Comparison of ENCODE assay signal across 1 cellular context in genomic region chr15:88535607-88536313, GRCh38.
TF ChIP-seq lines count a peak whose summit lies in the region.

No MANE protein-coding gene starts in this region.

TF ChIP-seq in K562, 482 proteins besides CTCF, POLR2A, EP300 and RAD21 (continued from another document and continues in another):
- TF ChIP-seq CHD7 (IDR thresholded peaks at IDR 0.05; ENCODE audit: low read depth, low read length) (no peak), CBX3 (IDR thresholded peaks at IDR 0.05; ENCODE audit: borderline replicate concordance in 1 of 2, low read length in 2 of 2) (peak in 1 of 2 experiments; percentile 96; a peak in 2 of 3 replicates), STAG1 (CRISPR knock-in tag; IDR thresholded peaks at IDR 0.05; ENCODE audit: borderline replicate concordance) (no peak), NCOA1 (IDR thresholded peaks at IDR 0.05; ENCODE audit: low read depth) (no peak), ZNF512 (tag; IDR thresholded peaks at IDR 0.05) (peak; percentile 92), CBFA2T2 (conservative IDR thresholded peaks at IDR 0.05) (0 out of 2 replicates have a peak, but pooled peaks have one; percentile 2), HMGXB4 (CRISPR knock-in tag; IDR thresholded peaks at IDR 0.05) (no peak), MBD2 (IDR thresholded peaks at IDR 0.05; ENCODE audit: borderline replicate concordance, low read depth) (no peak), CBX1 (IDR thresholded peaks at IDR 0.05; ENCODE audit: low read depth) (no peak), CEBPG (CRISPR knock-in tag; IDR thresholded peaks at IDR 0.05) (peak; percentile 56; the same call in 1 of the 2 replicates), CEBPG (tag; conservative IDR thresholded peaks at IDR 0.05 in 1 of 2, IDR thresholded peaks at IDR 0.05 in 1 of 2) (no peak; a peak in 1 of 4 replicates), ELF4 (CRISPR knock-in tag; IDR thresholded peaks at IDR 0.05) (no peak), PBX2 (CRISPR knock-in tag; IDR thresholded peaks at IDR 0.05; ENCODE audit: low read depth) (no peak), PBX2 (tag; conservative IDR thresholded peaks at IDR 0.05; ENCODE audit: low read depth) (0 out of 2 replicates have a peak, but pooled peaks have one; percentile 26), TRIM28 (IDR thresholded peaks at IDR 0.05) (peak; percentile 93), TAL1 (IDR thresholded peaks at IDR 0.05) (peak; percentile 61; the same call in 1 of the 2 replicates), CC2D1A (IDR thresholded peaks at IDR 0.05) (peak; percentile 21; the same call in 1 of the 2 replicates), RBM25 (IDR thresholded peaks at IDR 0.05; ENCODE audit: low read depth, low read length, severe bottlenecking) (peak; percentile 3), FOSL1 (tag; conservative IDR thresholded peaks at IDR 0.05) (no peak), FOXA1 (IDR thresholded peaks at IDR 0.05; ENCODE audit: borderline replicate concordance) (no peak), ZNF224 (CRISPR knock-in tag; IDR thresholded peaks at IDR 0.05) (no peak), NFYB (IDR thresholded peaks at IDR 0.05; ENCODE audit: extremely low read depth, insufficient read length) (no peak), ZBTB26 (CRISPR knock-in tag; IDR thresholded peaks at IDR 0.05) (no peak), NFE2L1 (tag; IDR thresholded peaks at IDR 0.05; ENCODE audit: borderline replicate concordance, low read depth) (no peak), CBFA2T3 (IDR thresholded peaks at IDR 0.05) (peak; percentile 28; the same call in 1 of the 2 replicates), STAT6 (CRISPR knock-in tag; IDR thresholded peaks at IDR 0.05) (no peak), CGGBP1 (CRISPR knock-in tag; IDR thresholded peaks at IDR 0.05) (no peak), ZNF785 (CRISPR knock-in tag; IDR thresholded peaks at IDR 0.05) (no peak), MEIS2 (IDR thresholded peaks at IDR 0.05; ENCODE audit: partially characterized antibody) (peak; percentile 80), PTBP1 (IDR thresholded peaks at IDR 0.05; ENCODE audit: low read depth, low read length) (no peak), ZFP30 (CRISPR knock-in tag; IDR thresholded peaks at IDR 0.05; ENCODE audit: borderline replicate concordance) (no peak), ELK1 (CRISPR knock-in tag; IDR thresholded peaks at IDR 0.05) (no peak), ZNF699 (CRISPR knock-in tag; IDR thresholded peaks at IDR 0.05; ENCODE audit: insufficient replicate concordance) (no peak), CBX5 (IDR thresholded peaks at IDR 0.05; ENCODE audit: borderline replicate concordance, low read depth) (peak; percentile 74; the same call in 1 of the 2 replicates), GTF2E2 (tag; IDR thresholded peaks at IDR 0.05) (0 out of 2 replicates have a peak, but pooled peaks have one; percentile 25), OTX1 (CRISPR knock-in tag; IDR thresholded peaks at IDR 0.05) (0 out of 2 replicates have a peak, but pooled peaks have one; percentile 15), TAF9B (IDR thresholded peaks at IDR 0.05; ENCODE audit: partially characterized antibody) (peak; percentile 7)
